In genomic region chr3:51994530-51994929, GRCh38 we compare ENCODE assay signal across 8 cellular contexts. TPM values are rescaled to one million over a fixed set of nuclear protein-coding genes. Genes with fewer than 3 reads are reported as not detected.
DNase-seq lines count a peak whose midpoint lies in the region; ATAC-seq and TF ChIP-seq lines count a peak whose summit lies in the region.

No MANE protein-coding gene starts in this region.

- TF ChIP-seq POLR2A in body of pancreas (IDR thresholded peaks at IDR 0.05): no peak

- no peaks in the 10 kb centered on the region for H3K9me3 ChIP-seq in heart right ventricle
- H3K9me3 ChIP-seq in body of pancreas: no peaks in the 10 kb centered on the region
- no peaks in the 10 kb centered on the region for H3K9me3 ChIP-seq in lower lobe of right lung

- intact Hi-C loops in heart right ventricle (cut with DNase I): loop anchor here in 1 of 10 donors (10.0 kb wide), 1 partner anchor 290 kb away; the partner anchor contains the start of gene GLYCTK
- intact Hi-C loops in Right ventricle myocardium superior (cut with DNase I): no loop called here
- intact Hi-C loops in body of pancreas (cut with DNase I): loop anchor here (10.0 kb wide), 1 partner anchor 50 kb away; the partner anchor contains the start of genes PARP3 and RRP9
- intact Hi-C loops in lower lobe of right lung (cut with DNase I): no loop called here

- H3K36me3 ChIP-seq in heart right ventricle (peaks cover 0 to 41% (median 16%) of the 10 kb centered on the region in 9 donors), body of pancreas (replicated peaks in 1 of 2; ENCODE audit: insufficient read depth in 1 of 2, low read depth in 2 of 2) (peaks cover 0 to 14% of the 10 kb centered on the region in 2 donors), lower lobe of right lung (peaks cover 40% of the 10 kb centered on the region)

- ATAC-seq in heart right ventricle (peak in 1 of 8 donors; percentile 29), Right ventricle myocardium superior (ENCODE audit: poor library complexity) (no peak), body of pancreas (no peak), lower lobe of right lung (no peak), GM21576 (IDR thresholded peaks at IDR 0.05; ENCODE audit: unreplicated experiment) (no peak), HG02884 (IDR thresholded peaks at IDR 0.05; ENCODE audit: unreplicated experiment) (no peak)

- TF ChIP-seq CTCF in heart right ventricle (IDR thresholded peaks at IDR 0.05): no peak
- TF ChIP-seq CTCF in body of pancreas (IDR thresholded peaks at IDR 0.05): no peak
- no peak for TF ChIP-seq CTCF in lower lobe of right lung (IDR thresholded peaks at IDR 0.05)

- H3K27ac ChIP-seq in heart right ventricle: peak overlapping the region in 5 of 10 donors; percentile 86 to 95 (median 90)
- peak overlapping the region in 3 of 4 donors; percentile 84 to 93 (median 92) for H3K27ac ChIP-seq in body of pancreas
- H3K27ac ChIP-seq in lower lobe of right lung: no peak overlapping the region

- H3K4me3 ChIP-seq in heart right ventricle (peak overlapping the region in 8 of 10 donors; percentile 64 to 94 (median 84)), body of pancreas (peak overlapping the region in 1 of 2 donors; percentile 98), lower lobe of right lung (peak overlapping the region; percentile 80)

- WGBS in heart right ventricle, 2 donors: 69 to 76% methylated on average over 2 of the region's 2 CpGs
- WGBS in body of pancreas, 2 donors: 57 to 62% methylated on average over 2 of the region's 2 CpGs

- DNase-seq in heart right ventricle (no peak), Right ventricle myocardium superior (no peak), body of pancreas (no peak), lower lobe of right lung (no peak), UCSD-AML1 (lab: John Stamatoyannopoulos, UW; ENCODE audit: unreplicated experiment) (no peak), GOT3 (lab: John Stamatoyannopoulos, UW) (no peak)

- no peaks in the 10 kb centered on the region for H3K27me3 ChIP-seq in heart right ventricle
- H3K27me3 ChIP-seq in body of pancreas: no peaks in the 10 kb centered on the region
- no peaks in the 10 kb centered on the region for H3K27me3 ChIP-seq in lower lobe of right lung (ENCODE audit: low read depth)

- H3K4me1 ChIP-seq in heart right ventricle (peaks cover 5 to 31% (median 25%) of the 10 kb centered on the region in 9 donors), body of pancreas (peaks cover 35% of the 10 kb centered on the region), lower lobe of right lung (peaks cover 19% of the 10 kb centered on the region)

RNA-seq across cellular contexts. Expression of gene RPL29, which starts 1.2 kb away (rescaled TPM):
- total RNA-seq in heart right ventricle (100 to 1,000 TPM; 505 to 754 (median 626) TPM), Right ventricle myocardium superior (594 TPM), body of pancreas (100 to 1,000 TPM; 370 to 792 TPM), lower lobe of right lung (765 TPM)
- 1,000 to 10,000 TPM; 1,450 to 1,915 TPM for polyA plus RNA-seq in heart right ventricle

RNA-seq across cellular contexts. Expression of gene ACY1, which starts 11.2 kb away (rescaled TPM):
- total RNA-seq in heart right ventricle (10 to 100 TPM; 18.7 to 45.6 (median 24.7) TPM), Right ventricle myocardium superior (23.2 TPM), body of pancreas (10 to 100 TPM; 31.1 to 40.2 TPM), lower lobe of right lung (20.6 TPM)
- polyA plus RNA-seq in heart right ventricle: 10 to 100 TPM; 24.6 to 28.3 TPM

RNA-seq across cellular contexts. Expression of gene ABHD14A, which starts 19.7 kb away (rescaled TPM):
- total RNA-seq in heart right ventricle (10 to 100 TPM; 19.3 to 38.6 (median 23.6) TPM), Right ventricle myocardium superior (27.5 TPM), body of pancreas (10 to 100 TPM; 15.5 to 16.1 TPM), lower lobe of right lung (17.8 TPM)
- polyA plus RNA-seq in heart right ventricle: 10 to 100 TPM; 26.3 to 80.1 TPM

RNA-seq across cellular contexts. Expression of gene ABHD14B, which starts 20.7 kb away (rescaled TPM):
- total RNA-seq in heart right ventricle: 10 to 100 TPM in 8 of 10 donors, 1 to 10 TPM in 2; 7.5 to 19.0 (median 12.0) TPM
- polyA plus RNA-seq in heart right ventricle: 10 to 100 TPM; 14.6 to 47.5 TPM
- 12.6 TPM for total RNA-seq in Right ventricle myocardium superior
- total RNA-seq in body of pancreas: 10 to 100 TPM; 35.9 to 54.5 TPM
- 48.8 TPM for total RNA-seq in lower lobe of right lung

RNA-seq across cellular contexts. Expression of gene PCBP4, which starts 27.3 kb away (rescaled TPM):
- total RNA-seq in heart right ventricle (10 to 100 TPM; 55.1 to 85.9 (median 59.9) TPM), Right ventricle myocardium superior (64.1 TPM), body of pancreas (10 to 100 TPM; 16.6 to 24.7 TPM), lower lobe of right lung (24.6 TPM)
- 100 to 1,000 TPM in 1 of 2 donors, 10 to 100 TPM in 1; 63.8 to 123 TPM for polyA plus RNA-seq in heart right ventricle
